ENCODE assay signal across 15 cellular contexts in genomic region chr18:25648724-25649260, GRCh38.
"Had no signal": no experiment of that assay in that cellular context is flagged by ENCODE, and none has a peak within 500 bp of the region (broad histone marks: within the 10 kb centered on the region; RNA-seq: fewer than 3 reads in every experiment).

No MANE protein-coding gene starts in this region.

- H3K27me3 ChIP-seq: cardiac muscle cell, right lobe of liver, stomach had no signal

- H3K4me3 ChIP-seq: cardiac muscle cell, psoas muscle, right lobe of liver, stomach, thoracic aorta had no signal

- H3K27ac ChIP-seq: cardiac muscle cell, epithelial cell of prostate, psoas muscle, right lobe of liver, stomach, thoracic aorta, VCaP had no signal

- ATAC-seq: activated CD4-positive, alpha-beta T cell treated with anti-CD3 and anti-CD28 coated beads for 36 hours; activated CD8-positive, alpha-beta T cell treated with anti-CD3 and anti-CD28 coated beads for 36 hours; effector memory CD8-positive, alpha-beta T cell; naive thymus-derived CD4-positive, alpha-beta T cell; psoas muscle; right lobe of liver had no signal

- H3K36me3 ChIP-seq: cardiac muscle cell, right lobe of liver, stomach, thoracic aorta had no signal

- DNase-seq: activated CD4-positive, alpha-beta T cell treated with anti-CD3 and anti-CD28 coated beads for 36 hours; activated CD8-positive, alpha-beta memory T cell treated with anti-CD3 and anti-CD28 coated beads, Interleukin-2, amount 50 U/mL, for 4 hours; activated CD8-positive, alpha-beta T cell treated with anti-CD3 and anti-CD28 coated beads for 36 hours; activated naive CD8-positive, alpha-beta T cell treated with anti-CD3 and anti-CD28 coated beads, Interleukin-2, amount 10 ng/mL, durations not matched to agents 7 days and 5 days; effector memory CD8-positive, alpha-beta T cell; naive thymus-derived CD4-positive, alpha-beta T cell; nucleus accumbens; psoas muscle; right lobe of liver; stimulated activated CD4-positive, alpha-beta T cell treated with anti-CD3 and anti-CD28 coated beads, Interleukin-4, amount 100 ng/mL, for 1 hour; stomach had no signal

- H3K9me3 ChIP-seq: psoas muscle, right lobe of liver, stomach, thoracic aorta had no signal

- H3K4me1 ChIP-seq: psoas muscle, right lobe of liver, stomach had no signal
